ENCODE assay signal across 15 cellular contexts in the genomic region with DNA sequence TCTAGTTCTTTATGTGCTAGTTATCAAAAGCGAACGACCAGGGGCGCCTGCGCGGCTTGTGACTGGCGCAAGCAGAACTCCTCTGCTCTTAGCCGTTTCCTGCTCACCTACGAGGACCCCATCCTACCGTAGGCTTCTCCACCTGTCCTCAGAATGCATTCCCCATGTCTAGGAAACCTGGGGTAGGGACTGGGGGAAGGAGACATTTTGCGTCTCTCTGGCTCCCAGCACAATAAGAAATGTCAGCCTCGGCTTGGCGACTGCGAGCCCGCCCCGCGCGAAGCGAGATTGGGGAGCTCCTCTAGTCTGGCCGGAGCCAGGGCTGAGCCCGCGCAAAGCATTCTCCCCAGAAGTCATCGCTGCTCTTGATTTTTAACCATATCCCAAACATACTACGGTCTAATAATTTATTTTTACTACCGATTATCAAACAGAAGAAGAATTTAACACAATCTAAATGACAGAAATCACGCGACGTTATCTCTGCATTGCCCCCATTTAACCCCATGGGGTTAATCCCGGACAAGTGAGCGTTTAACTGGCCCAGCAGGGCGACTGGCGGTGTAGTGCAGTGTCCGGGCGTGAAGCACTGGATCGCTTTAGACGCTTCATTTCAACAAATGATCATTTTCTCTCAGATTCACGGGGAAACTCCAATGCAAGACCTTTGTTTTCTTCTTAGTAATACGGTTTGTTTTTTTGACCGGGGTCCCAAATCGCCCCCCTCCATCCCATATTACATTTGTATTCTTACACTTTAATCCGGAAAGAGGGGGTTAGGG. TPM values are rescaled to one million over a fixed set of nuclear protein-coding genes. Genes with fewer than 3 reads are reported as not detected.
DNase-seq lines count a peak whose midpoint lies in the region; ATAC-seq, FAIRE-seq and TF ChIP-seq lines count a peak whose summit lies in the region.
"Had no signal": no experiment of that assay in that cellular context is flagged by ENCODE, and none has a peak within 500 bp of the region (broad histone marks: within the 10 kb centered on the region; RNA-seq: fewer than 3 reads in every experiment).

No MANE protein-coding gene starts in this region.

- H3K9me3 ChIP-seq in BE2C (no peaks in the 10 kb centered on the region), astrocyte (ENCODE audit: insufficient read depth, low read depth, low read length) (peaks cover 13% of the 10 kb centered on the region)
- peaks cover 0 to 5% (median 0%) of the 10 kb centered on the region in 3 experiments for H3K9me3 ChIP-seq in naive thymus-derived CD4-positive, alpha-beta T cell (ENCODE audit: control insufficient read depth in 2 of 3, low read length in 3 of 3)
- H3K9me3 ChIP-seq: MG63, prostate gland had no signal

- H3K79me2 ChIP-seq in astrocyte (ENCODE audit: insufficient read depth, low read length) = no peaks in the 10 kb centered on the region

- no peak overlapping the region for H3K27ac ChIP-seq in astrocyte (ENCODE audit: low read depth, low read length)
- no peak overlapping the region for H3K27ac ChIP-seq in naive thymus-derived CD4-positive, alpha-beta T cell (ENCODE audit: low read depth, low read length)
- H3K27ac ChIP-seq: BLaER1 treated with 17β-estradiol and CSF1 and Interleukin-3, amounts not matched to agents 10 nM and 100 nM; prostate gland had no signal

- H3K27me3 ChIP-seq in BE2C = peaks cover 98% of the 10 kb centered on the region
- peaks cover 93% of the 10 kb centered on the region for H3K27me3 ChIP-seq in astrocyte (ENCODE audit: insufficient read depth, low read length)
- peaks cover 0 to 69% of the 10 kb centered on the region in 2 donors for H3K27me3 ChIP-seq in naive thymus-derived CD4-positive, alpha-beta T cell (ENCODE audit: control insufficient read depth in 2 of 2, insufficient read depth in 2 of 2, low read length in 2 of 2)
- H3K27me3 ChIP-seq: MG63 had no signal

- intact Hi-C loops in naive thymus-derived CD4-positive, alpha-beta T cell (cut with micrococcal nuclease) = loop anchor here in 1 of 2 donors (1.0 to 5.0 kb wide), 4 partner anchors 9 to 1886 kb away; partner anchors contain the start of gene NEUROG2

- peaks cover 22% of the 10 kb centered on the region for H3K36me3 Mint-ChIP-seq in astrocyte (ENCODE audit: low read depth, unreplicated experiment)
- peaks cover 0 to 24% (median 9%) of the 10 kb centered on the region in 5 donors for H3K36me3 Mint-ChIP-seq in naive thymus-derived CD4-positive, alpha-beta T cell

- TF ChIP-seq CTCF in BE2C (IDR thresholded peaks at IDR 0.05; ENCODE audit: low read depth, low read length) = no peak
- no peak for TF ChIP-seq CTCF in GM13977 (IDR thresholded peaks at IDR 0.05; ENCODE audit: extremely low read depth, insufficient read depth, missing control alignments)
- TF ChIP-seq CTCF in astrocyte (IDR thresholded peaks at IDR 0.05; ENCODE audit: insufficient read depth, low read depth, low read length) = no peak

- H2AFZ ChIP-seq in astrocyte (ENCODE audit: low read depth, low read length) = no peak overlapping the region

- CTCF ChIA-PET in naive thymus-derived CD4-positive, alpha-beta T cell (lab: Charles Lee) = no interaction called here

- H3K36me3 ChIP-seq in BE2C = no peaks in the 10 kb centered on the region
- no peaks in the 10 kb centered on the region for H3K36me3 ChIP-seq in astrocyte (ENCODE audit: insufficient read depth, low read length)
- H3K36me3 ChIP-seq in naive thymus-derived CD4-positive, alpha-beta T cell (ENCODE audit: control insufficient read depth in 2 of 3, insufficient read depth in 3 of 3, low read length in 3 of 3) = no peaks in the 10 kb centered on the region
- H3K36me3 ChIP-seq: BLaER1 treated with 17β-estradiol and CSF1 and Interleukin-3, amounts not matched to agents 10 nM and 100 nM; MG63; prostate gland had no signal

- H3K27ac Mint-ChIP-seq in astrocyte (ENCODE audit: unreplicated experiment) = peak overlapping the region; percentile 69
- H3K27ac Mint-ChIP-seq in naive thymus-derived CD4-positive, alpha-beta T cell = peak overlapping the region in 4 of 9 donors; percentile 34 to 73 (median 48)

- DNase-seq in BE2C (no peak), GM13977 (ENCODE audit: low spot score) (peak; percentile 17), astrocyte (ENCODE audit: low read depth) (no peak), mucosa of gallbladder (ENCODE audit: low spot score) (no peak), NCI-H1092 treated with DMSO at 0.1 percent for 48 hours (lab: John Stamatoyannopoulos, UW) (no peak), HPDE6-E6E7 (ENCODE audit: extremely low spot score) (no peak)
- no peak for DNase-seq in naive thymus-derived CD4-positive, alpha-beta T cell
- no peak for DNase-seq in effector CD8-positive, alpha-beta T cell (lab: John Stamatoyannopoulos, UW)
- DNase-seq: DMS79 treated with DMSO at 0.1 percent for 48 hours; MG63; stimulated activated CD4-positive, alpha-beta T cell treated with anti-CD3 and anti-CD28 coated beads, Interleukin-1b, Interleukin-23, amount 100 ng/mL, for 48 hours had no signal

- H3K27me3 Mint-ChIP-seq in astrocyte (ENCODE audit: low read depth, unreplicated experiment) = peaks cover 85% of the 10 kb centered on the region
- peaks cover 83 to 94% (median 86%) of the 10 kb centered on the region in 5 donors for H3K27me3 Mint-ChIP-seq in naive thymus-derived CD4-positive, alpha-beta T cell

- H3K4me2 ChIP-seq in astrocyte (ENCODE audit: low read length) = peak overlapping the region; percentile 53

- H3K9ac ChIP-seq in astrocyte (ENCODE audit: low read length) = no peak overlapping the region
- H3K9ac ChIP-seq: BLaER1 treated with 17β-estradiol and CSF1 and Interleukin-3, amounts not matched to agents 10 nM and 100 nM had no signal

- FAIRE-seq in astrocyte (lab: Jason Lieb, UNC) = no peak
- FAIRE-seq: urothelium cell line had no signal

- H3K4me3 Mint-ChIP-seq in astrocyte (ENCODE audit: unreplicated experiment) = peak overlapping the region; percentile 62
- peak overlapping the region in 9 of 10 donors; percentile 1 to 77 (median 38) for H3K4me3 Mint-ChIP-seq in naive thymus-derived CD4-positive, alpha-beta T cell
- H3K4me3 Mint-ChIP-seq: memory B cell had no signal

- no peak for ATAC-seq in naive thymus-derived CD4-positive, alpha-beta T cell

- no peaks in the 10 kb centered on the region; the same call in 1 of the 2 replicates for H3K4me1 ChIP-seq in BE2C
- peaks cover 3% of the 10 kb centered on the region for H3K4me1 ChIP-seq in astrocyte (ENCODE audit: insufficient read depth, low read length)
- no peaks in the 10 kb centered on the region for H3K4me1 ChIP-seq in naive thymus-derived CD4-positive, alpha-beta T cell (ENCODE audit: control insufficient read depth in 2 of 2, insufficient read depth in 2 of 2, low read length in 2 of 2)
- H3K4me1 ChIP-seq: prostate gland had no signal

- peak overlapping the region; percentile 23 for H3K4me3 ChIP-seq in BE2C (ENCODE audit: low read depth, low read length)
- H3K4me3 ChIP-seq in astrocyte (ENCODE audit: insufficient read depth, low read depth, low read length) = no peak overlapping the region
- H3K4me3 ChIP-seq in naive thymus-derived CD4-positive, alpha-beta T cell (ENCODE audit: low read length) = no peak overlapping the region
- H3K4me3 ChIP-seq: prostate gland had no signal

- in situ Hi-C loops in GM13977 (cut with MboI; ENCODE audit: low pct_unique_long_range_greater_than_20kb, low sequenced_read_pairs, unreplicated experiment) = loop anchor here (25.0 kb wide), 2 partner anchors 331 to 1006 kb away; no protein-coding TSS in a partner anchor

- H4K20me1 ChIP-seq in astrocyte (ENCODE audit: insufficient read depth, low read length) = peaks cover 3% of the 10 kb centered on the region

- H3K9me3 Mint-ChIP-seq in astrocyte (ENCODE audit: unreplicated experiment) = peaks cover 56% of the 10 kb centered on the region
- H3K9me3 Mint-ChIP-seq in naive thymus-derived CD4-positive, alpha-beta T cell = peaks cover 5 to 70% (median 27%) of the 10 kb centered on the region in 11 donors

- POLR2A ChIA-PET in naive thymus-derived CD4-positive, alpha-beta T cell (lab: Charles Lee) = no interaction called here

- H3K4me1 Mint-ChIP-seq in astrocyte (ENCODE audit: low read depth, unreplicated experiment) = peaks cover 7% of the 10 kb centered on the region
- H3K4me1 Mint-ChIP-seq in naive thymus-derived CD4-positive, alpha-beta T cell = peaks cover 5 to 41% (median 24%) of the 10 kb centered on the region in 7 donors

RNA-seq across cellular contexts. Expression of gene PITX2, which starts 7.9 kb away (rescaled TPM):
- polyA plus RNA-seq in BE2C (2012; ENCODE audit: insufficient read depth, insufficient read length, low read depth) = 0.28 TPM
- total RNA-seq in astrocyte (3.8 and 4.2 TPM in 2 replicates), mucosa of gallbladder (4.2 TPM)
- total RNA-seq in naive thymus-derived CD4-positive, alpha-beta T cell = not detected
- not detected for polyA plus RNA-seq in naive thymus-derived CD4-positive, alpha-beta T cell
